20 cellular contexts compared by ENCODE assay signal in genomic region chr12:122820838-122821271, GRCh38. TPM values are rescaled to one million over a fixed set of nuclear protein-coding genes. Genes with fewer than 3 reads are reported as not detected.
DNase-seq lines count a peak whose midpoint lies in the region; ATAC-seq, FAIRE-seq and TF ChIP-seq lines count a peak whose summit lies in the region.
"Had no signal": no experiment of that assay in that cellular context is flagged by ENCODE, and none has a peak within 500 bp of the region (broad histone marks: within the 10 kb centered on the region; RNA-seq: fewer than 3 reads in every experiment).

No MANE protein-coding gene starts in this region.

- no peak overlapping the region for H3K23ac ChIP-seq in trophoblast cell (ENCODE audit: low read length)

- no peak for TF ChIP-seq EP300 in GM12878 (IDR thresholded peaks at IDR 0.05; ENCODE audit: borderline replicate concordance in 1 of 2, control insufficient read depth in 1 of 2, low read depth in 2 of 2, low read length in 2 of 2)

- H4K12ac ChIP-seq in trophoblast cell (ENCODE audit: low read depth, low read length): no peak overlapping the region

- TF ChIP-seq POLR2A in GM12878 (IDR thresholded peaks at IDR 0.05; ENCODE audit: low read depth, low read length): no peak

- under 1% methylated on average over 7 of the region's 7 CpGs for WGBS in GM12878 (ENCODE audit: insufficient coverage, insufficient replicate concordance, low lambda C conversion rate, missing lambda C conversion rate)
- WGBS in trophoblast cell (ENCODE audit: extremely low coverage, insufficient coverage, insufficient read length): no CpG with 5 or more reads among the region's 7 CpGs

- H3K4me3 ChIP-seq in GM06990 (replicated peaks; ENCODE audit: low read depth, low read length) (no peak overlapping the region), GM12878 (0 out of 2 replicates have a peak overlapping the region, but pooled peaks have one; percentile 9), trophoblast cell (ENCODE audit: low read depth, low read length) (no peak overlapping the region)
- H3K4me3 ChIP-seq: esophagus muscularis mucosa, heart right ventricle, transverse colon had no signal

- H3K36me3 ChIP-seq in GM06990 (ENCODE audit: control insufficient read depth, insufficient read depth, low read length) (no peaks in the 10 kb centered on the region), GM12878 (ENCODE audit: control insufficient read depth in 2 of 2, insufficient read depth in 2 of 2, low read length in 1 of 2) (no peaks in the 10 kb centered on the region), trophoblast cell (ENCODE audit: control insufficient read depth in 1 of 2, insufficient read depth in 2 of 2, low read length in 2 of 2) (no peaks in the 10 kb centered on the region)
- H3K36me3 ChIP-seq: esophagus muscularis mucosa, heart right ventricle, transverse colon had no signal

- no TSS peak for BruUV-seq in GM12878 (replicated peaks; lab: Mats Ljungman, UMichigan)

- H3K4me1 ChIP-seq in GM12878 (ENCODE audit: control insufficient read depth, insufficient read depth, low read length): peaks cover 7% of the 10 kb centered on the region
- H3K4me1 ChIP-seq in trophoblast cell (ENCODE audit: control insufficient read depth in 1 of 2, insufficient read depth in 2 of 2, low read length in 2 of 2): no peaks in the 10 kb centered on the region
- H3K4me1 ChIP-seq: heart right ventricle had no signal

- H3K9me3 ChIP-seq in GM12878 (replicated peaks; ENCODE audit: control insufficient read depth, insufficient read depth, low read length) (no peaks in the 10 kb centered on the region), trophoblast cell (ENCODE audit: insufficient read depth, low read depth, low read length) (no peaks in the 10 kb centered on the region)
- H3K9me3 ChIP-seq: esophagus muscularis mucosa, heart right ventricle, SK-N-SH, transverse colon had no signal

- RAD21 ChIA-PET in GM12878 (lab: Charles Lee; ENCODE audit: unreplicated experiment): no interaction called here

- DNase-seq in GM06990 (ENCODE audit: extremely low read depth, insufficient read length) (peak; percentile 75), GM19239 (ENCODE audit: insufficient read length, low spot score) (no peak), GM12878 (ENCODE audit: low read depth, low spot score) (no peak), trophoblast cell (no peak), NCI-H1436 treated with DMSO at 0.1 percent for 48 hours (lab: John Stamatoyannopoulos, UW) (no peak), medulla oblongata (ENCODE audit: extremely low spot score) (no peak), NCI-H2029 treated with DMSO at 0.1 percent for 48 hours (lab: John Stamatoyannopoulos, UW) (no peak)
- DNase-seq: heart right ventricle; kidney glomerular epithelial cell; midbrain; NCI-H1417; NCI-H226; occipital lobe; OCI-M1; SK-N-SH; stimulated activated CD4-positive, alpha-beta T cell treated with anti-CD3 and anti-CD28 coated beads, Interleukin-4, amount 100 ng/mL, for 4 hours; transverse colon had no signal

- FAIRE-seq in GM19239 (lab: Jason Lieb, UNC) (peak; percentile 76), GM12878 (lab: Jason Lieb, UNC) (no peak)

- no peak overlapping the region for H3K14ac ChIP-seq in trophoblast cell (ENCODE audit: low read length)

- no peak overlapping the region for H2BK5ac ChIP-seq in trophoblast cell (ENCODE audit: low read depth, low read length, poor library complexity)

- H3K18ac ChIP-seq in trophoblast cell (ENCODE audit: low read length): no peak overlapping the region

- in situ Hi-C loops in GM12878 (cut with MboI): no loop called here

- H2AFZ ChIP-seq in GM12878 (ENCODE audit: control insufficient read depth, low read depth, low read length) (peak overlapping the region; percentile 6; the same call in 1 of the 2 replicates), trophoblast cell (ENCODE audit: insufficient read depth, low read length, poor library complexity) (no peak overlapping the region)

- no peak overlapping the region for H3K9ac ChIP-seq in GM12878 (ENCODE audit: control insufficient read depth, insufficient read depth, low read length)
- no peak overlapping the region for H3K9ac ChIP-seq in trophoblast cell (ENCODE audit: low read length)
- H3K9ac ChIP-seq: SK-N-SH had no signal

- intact Hi-C loops in GM12878 (cut with micrococcal nuclease; ENCODE audit: unreplicated experiment): no loop called here

- CTCF ChIA-PET in GM12878 (lab: Yijun Ruan, JAX): no interaction called here

- no peaks in the 10 kb centered on the region for H4K20me1 ChIP-seq in GM12878 (ENCODE audit: control insufficient read depth, insufficient read depth)

- SMC1A ChIA-PET in GM12878 (lab: Charles Lee; ENCODE audit: uncharacterized antibody, unreplicated experiment): interaction anchor here (0.7 kb wide), 1 partner anchor 59 kb away, joined by 3 read pairs; no protein-coding TSS in a partner anchor

- POLR2A ChIA-PET in GM12878 (lab: Charles Lee): no interaction called here

- no peak overlapping the region for H4K91ac ChIP-seq in trophoblast cell (ENCODE audit: low read depth, low read length)

- H3K79me2 ChIP-seq in GM12878 (ENCODE audit: control insufficient read depth, insufficient read depth, low read length) (no peaks in the 10 kb centered on the region), trophoblast cell (ENCODE audit: control insufficient read depth, insufficient read depth, low read length, poor library complexity) (no peaks in the 10 kb centered on the region)

- ATAC-seq in HG03280 (IDR thresholded peaks at IDR 0.05; ENCODE audit: unreplicated experiment) (peak; percentile 48), GM12878 (peak; percentile 91)
- ATAC-seq: heart right ventricle had no signal

- H3K27me3 ChIP-seq in GM06990 (replicated peaks; ENCODE audit: control insufficient read depth, insufficient read depth, low read length) (no peaks in the 10 kb centered on the region), GM12878 (replicated peaks in 1 of 2; ENCODE audit: control insufficient read depth in 2 of 2, insufficient read depth in 2 of 2, low read length in 1 of 2) (peaks cover 0 to 2% of the 10 kb centered on the region in 2 experiments; a peak in 1 of 4 replicates), trophoblast cell (ENCODE audit: insufficient read depth, low read length) (no peaks in the 10 kb centered on the region)
- H3K27me3 ChIP-seq: esophagus muscularis mucosa, heart right ventricle, transverse colon had no signal

- no peaks in the 10 kb centered on the region for H3K79me1 ChIP-seq in trophoblast cell (ENCODE audit: low read length)

- no peak overlapping the region for H2BK120ac ChIP-seq in trophoblast cell (ENCODE audit: insufficient read depth, low read length, poor library complexity)

- no peak overlapping the region for H3K4ac ChIP-seq in trophoblast cell (ENCODE audit: low read depth, low read length)

- H3K27ac ChIP-seq in GM12878 (ENCODE audit: control insufficient read depth, insufficient read depth) (no peak overlapping the region), trophoblast cell (ENCODE audit: low read depth, low read length) (no peak overlapping the region)
- H3K27ac ChIP-seq: esophagus muscularis mucosa, heart right ventricle, transverse colon had no signal

- peak overlapping the region; percentile 56; the same call in 1 of the 2 replicates for H3K4me2 ChIP-seq in GM12878 (ENCODE audit: control insufficient read depth, insufficient read depth)
- H3K4me2 ChIP-seq in trophoblast cell (ENCODE audit: low read length): no peak overlapping the region
- H3K4me2 ChIP-seq: SK-N-SH had no signal

- no peak for TF ChIP-seq RAD21 in GM12878 (IDR thresholded peaks at IDR 0.05; ENCODE audit: insufficient read depth, low read depth, low read length)

- no peak overlapping the region for H2AK5ac ChIP-seq in trophoblast cell (ENCODE audit: low read length)

- H2BK12ac ChIP-seq in trophoblast cell (ENCODE audit: low read length): no peak overlapping the region

- H4K8ac ChIP-seq in trophoblast cell (ENCODE audit: low read depth, low read length): no peak overlapping the region

- TF ChIP-seq CTCF in GM06990 (IDR thresholded peaks at IDR 0.05; ENCODE audit: insufficient read depth, low read length, poor library complexity, severe bottlenecking) (no peak), GM12878 (IDR thresholded peaks at IDR 0.05 in 2 of 3, conservative IDR thresholded peaks at IDR 0.05 in 1 of 3; ENCODE audit: control insufficient read depth in 2 of 3, extremely low read depth in 1 of 3, insufficient read depth in 1 of 3, low read depth in 3 of 3, low read length in 3 of 3) (no peak)

RNA-seq across cellular contexts. Expression of gene HIP1R, which starts 14.4 kb away (rescaled TPM):
- total RNA-seq in GM12878 (2013; cell fraction: nucleolus; rRNA removed): 18.6 and 21.9 TPM in 2 replicates
- 23.3 and 27.7 TPM in 2 replicates for total RNA-seq in GM12878 (2014; rRNA removed)
- 6.9 and 10.2 TPM in 2 replicates for total RNA-seq in GM12878 (2014; rRNA removed; fragmentation: Illumina TruSeq; extraction: Trizol)
- total RNA-seq in GM12878 (2021): 20.7 and 21.7 TPM in 2 replicates
- polyA plus RNA-seq in GM12878 (2011; ENCODE audit: low read depth): 3.2 TPM
- 1.1 and 1.6 TPM in 2 replicates for polyA plus RNA-seq in GM12878 (2011; rRNA removed)
- polyA plus RNA-seq in GM12878 (2011; cell fraction: cytosol; rRNA removed): 1.1 and 3.2 TPM in 2 replicates
- 17.7 and 27.4 TPM in 2 replicates for polyA plus RNA-seq in GM12878 (2011; cell fraction: nucleus; rRNA removed)
- 5.7 and 6.6 TPM in 2 replicates for polyA plus RNA-seq in GM12878 (2012)
- polyA plus RNA-seq in GM12878 (2014; fragmentation: Illumina TruSeq; extraction: Trizol): 3.4 and 10.4 TPM in 2 replicates
- polyA plus RNA-seq in GM12878 (2014; fragmentation: Nextera tagmentation; extraction: Ambion mirVana): under 1 TPM; 0.18 to 0.35 TPM
- 19.9 and 20.8 TPM in 2 replicates for polyA plus RNA-seq in GM12878 (2014; rRNA removed)
- polyA plus RNA-seq in GM12878 (2016; fragmentation: Nextera tagmentation; extraction: Ambion mirVana): 10 to 100 TPM; 12.9 to 14.4 TPM
- polyA minus RNA-seq in GM12878 (2011; rRNA and poly(A)+ RNA removed): 1.9 and 5.3 TPM in 2 replicates
- polyA minus RNA-seq in GM12878 (2011; cell fraction: cytosol; rRNA and poly(A)+ RNA removed): 1.1 and 1.2 TPM in 2 replicates
- 3.9 and 4.6 TPM in 2 replicates for polyA minus RNA-seq in GM12878 (2011; cell fraction: nucleus; rRNA and poly(A)+ RNA removed)
- 12.5 and 13.0 TPM in 2 replicates for polyA plus RNA-seq in trophoblast cell (2013)

RNA-seq across cellular contexts. Expression of gene CCDC62, which starts 46.5 kb away (rescaled TPM):
- total RNA-seq in GM12878 (2013; cell fraction: nucleolus; rRNA removed): 3.6 and 3.9 TPM in 2 replicates
- total RNA-seq in GM12878 (2014; rRNA removed) (0.28 and 0.33 TPM in 2 replicates), GM12878 (2014; rRNA removed; fragmentation: Illumina TruSeq; extraction: Trizol) (0.41 and 0.54 TPM in 2 replicates), GM12878 (2021) (0.48 and 0.59 TPM in 2 replicates)
- polyA plus RNA-seq in GM12878 (2011; ENCODE audit: low read depth): 0.10 TPM
- polyA plus RNA-seq in GM12878 (2011; rRNA removed) (0.39 and 0.69 TPM in 2 replicates), GM12878 (2014; fragmentation: Illumina TruSeq; extraction: Trizol) (0.29 and 0.54 TPM in 2 replicates), GM12878 (2014; fragmentation: Nextera tagmentation; extraction: Ambion mirVana) (under 1 TPM; 0.08 to 0.09 TPM), GM12878 (2014; rRNA removed) (0.20 and 0.32 TPM in 2 replicates), GM12878 (2016; fragmentation: Nextera tagmentation; extraction: Ambion mirVana) (under 1 TPM; 0.16 to 0.25 TPM)
- 0.09 and 0.10 TPM in 2 replicates for polyA plus RNA-seq in GM12878 (2011; cell fraction: cytosol; rRNA removed)
- polyA plus RNA-seq in GM12878 (2011; cell fraction: nucleus; rRNA removed): 0.38 and 0.46 TPM in 2 replicates
- 0.22 TPM in 2 replicates for polyA plus RNA-seq in GM12878 (2012)
- polyA minus RNA-seq in GM12878 (2011; rRNA and poly(A)+ RNA removed): 1.1 TPM in 2 replicates
- 0.62 TPM in 1 of 2 replicates, not detected in the other for polyA minus RNA-seq in GM12878 (2011; cell fraction: cytosol; rRNA and poly(A)+ RNA removed)
- 0.24 and 0.57 TPM in 2 replicates for polyA minus RNA-seq in GM12878 (2011; cell fraction: nucleus; rRNA and poly(A)+ RNA removed)
- 0.37 and 0.38 TPM in 2 replicates for polyA plus RNA-seq in trophoblast cell (2013)
- polyA plus RNA-seq: aorta had no signal
